Comparison of ENCODE assay signal across 1 cellular context in the genomic region with DNA sequence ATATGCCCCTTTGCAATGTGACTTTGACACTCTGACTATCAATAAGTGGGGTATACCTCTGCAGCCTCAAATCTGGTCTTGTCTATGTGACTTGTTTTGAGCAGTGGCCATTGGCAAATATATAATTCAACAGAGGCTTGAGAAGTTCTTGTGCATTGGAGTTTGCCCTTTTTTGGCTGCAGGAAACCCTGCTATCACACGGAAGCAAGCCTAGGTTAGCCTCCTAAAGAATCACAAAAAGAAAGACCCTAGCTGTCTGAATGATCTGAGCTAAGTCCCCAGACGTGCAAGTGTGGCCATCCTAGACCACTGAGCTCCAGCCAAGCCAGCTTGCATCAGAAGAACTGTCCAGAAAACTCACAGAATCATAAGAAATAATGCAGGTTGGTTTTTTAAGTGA.
TF ChIP-seq lines count a peak whose summit lies in the region.

No MANE protein-coding gene starts in this region.

TF ChIP-seq in GM23338, 12 proteins besides CTCF, POLR2A, EP300 and RAD21:
- TF ChIP-seq NANOG (IDR thresholded peaks at IDR 0.05; ENCODE audit: borderline replicate concordance): no peak
- TF ChIP-seq CREB1 (CRISPR knock-in tag; IDR thresholded peaks at IDR 0.05; ENCODE audit: low read depth): no peak
- TF ChIP-seq ZNF331 (CRISPR knock-in tag; IDR thresholded peaks at IDR 0.05; ENCODE audit: low read depth): no peak
- TF ChIP-seq ZNF114 (CRISPR knock-in tag; IDR thresholded peaks at IDR 0.05): no peak
- no peak for TF ChIP-seq EZH2phosphoT487 (IDR thresholded peaks at IDR 0.05; ENCODE audit: unreplicated experiment)
- TF ChIP-seq JUNB (IDR thresholded peaks at IDR 0.05; ENCODE audit: unreplicated experiment): no peak
- TF ChIP-seq, protein P1, sequence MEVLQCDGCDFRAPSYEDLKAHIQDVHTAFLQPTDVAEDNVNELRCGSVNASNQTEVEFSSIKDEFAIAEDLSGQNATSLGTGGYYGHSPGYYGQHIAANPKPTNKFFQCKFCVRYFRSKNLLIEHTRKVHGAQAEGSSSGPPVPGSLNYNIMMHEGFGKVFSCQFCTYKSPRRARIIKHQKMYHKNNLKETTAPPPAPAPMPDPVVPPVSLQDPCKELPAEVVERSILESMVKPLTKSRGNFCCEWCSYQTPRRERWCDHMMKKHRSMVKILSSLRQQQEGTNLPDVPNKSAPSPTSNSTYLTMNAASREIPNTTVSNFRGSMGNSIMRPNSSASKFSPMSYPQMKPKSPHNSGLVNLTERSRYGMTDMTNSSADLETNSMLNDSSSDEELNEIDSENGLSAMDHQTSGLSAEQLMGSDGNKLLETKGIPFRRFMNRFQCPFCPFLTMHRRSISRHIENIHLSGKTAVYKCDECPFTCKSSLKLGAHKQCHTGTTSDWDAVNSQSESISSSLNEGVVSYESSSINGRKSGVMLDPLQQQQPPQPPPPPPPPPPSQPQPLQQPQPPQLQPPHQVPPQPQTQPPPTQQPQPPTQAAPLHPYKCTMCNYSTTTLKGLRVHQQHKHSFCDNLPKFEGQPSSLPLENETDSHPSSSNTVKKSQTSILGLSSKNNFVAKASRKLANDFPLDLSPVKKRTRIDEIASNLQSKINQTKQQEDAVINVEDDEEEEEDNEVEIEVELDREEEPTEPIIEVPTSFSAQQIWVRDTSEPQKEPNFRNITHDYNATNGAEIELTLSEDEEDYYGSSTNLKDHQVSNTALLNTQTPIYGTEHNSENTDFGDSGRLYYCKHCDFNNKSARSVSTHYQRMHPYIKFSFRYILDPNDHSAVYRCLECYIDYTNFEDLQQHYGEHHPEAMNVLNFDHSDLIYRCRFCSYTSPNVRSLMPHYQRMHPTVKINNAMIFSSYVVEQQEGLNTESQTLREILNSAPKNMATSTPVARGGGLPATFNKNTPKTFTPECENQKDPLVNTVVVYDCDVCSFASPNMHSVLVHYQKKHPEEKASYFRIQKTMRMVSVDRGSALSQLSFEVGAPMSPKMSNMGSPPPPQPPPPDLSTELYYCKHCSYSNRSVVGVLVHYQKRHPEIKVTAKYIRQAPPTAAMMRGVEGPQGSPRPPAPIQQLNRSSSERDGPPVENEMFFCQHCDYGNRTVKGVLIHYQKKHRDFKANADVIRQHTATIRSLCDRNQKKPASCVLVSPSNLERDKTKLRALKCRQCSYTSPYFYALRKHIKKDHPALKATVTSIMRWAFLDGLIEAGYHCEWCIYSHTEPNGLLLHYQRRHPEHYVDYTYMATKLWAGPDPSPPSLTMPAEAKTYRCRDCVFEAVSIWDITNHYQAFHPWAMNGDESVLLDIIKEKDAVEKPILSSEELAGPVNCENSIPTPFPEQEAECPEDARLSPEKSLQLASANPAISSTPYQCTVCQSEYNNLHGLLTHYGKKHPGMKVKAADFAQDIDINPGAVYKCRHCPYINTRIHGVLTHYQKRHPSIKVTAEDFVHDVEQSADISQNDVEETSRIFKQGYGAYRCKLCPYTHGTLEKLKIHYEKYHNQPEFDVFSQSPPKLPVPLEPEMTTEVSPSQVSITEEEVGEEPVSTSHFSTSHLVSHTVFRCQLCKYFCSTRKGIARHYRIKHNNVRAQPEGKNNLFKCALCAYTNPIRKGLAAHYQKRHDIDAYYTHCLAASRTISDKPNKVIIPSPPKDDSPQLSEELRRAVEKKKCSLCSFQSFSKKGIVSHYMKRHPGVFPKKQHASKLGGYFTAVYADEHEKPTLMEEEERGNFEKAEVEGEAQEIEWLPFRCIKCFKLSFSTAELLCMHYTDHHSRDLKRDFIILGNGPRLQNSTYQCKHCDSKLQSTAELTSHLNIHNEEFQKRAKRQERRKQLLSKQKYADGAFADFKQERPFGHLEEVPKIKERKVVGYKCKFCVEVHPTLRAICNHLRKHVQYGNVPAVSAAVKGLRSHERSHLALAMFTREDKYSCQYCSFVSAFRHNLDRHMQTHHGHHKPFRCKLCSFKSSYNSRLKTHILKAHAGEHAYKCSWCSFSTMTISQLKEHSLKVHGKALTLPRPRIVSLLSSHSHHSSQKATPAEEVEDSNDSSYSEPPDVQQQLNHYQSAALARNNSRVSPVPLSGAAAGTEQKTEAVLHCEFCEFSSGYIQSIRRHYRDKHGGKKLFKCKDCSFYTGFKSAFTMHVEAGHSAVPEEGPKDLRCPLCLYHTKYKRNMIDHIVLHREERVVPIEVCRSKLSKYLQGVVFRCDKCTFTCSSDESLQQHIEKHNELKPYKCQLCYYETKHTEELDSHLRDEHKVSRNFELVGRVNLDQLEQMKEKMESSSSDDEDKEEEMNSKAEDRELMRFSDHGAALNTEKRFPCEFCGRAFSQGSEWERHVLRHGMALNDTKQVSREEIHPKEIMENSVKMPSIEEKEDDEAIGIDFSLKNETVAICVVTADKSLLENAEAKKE (CRISPR knock-in tag; IDR thresholded peaks at IDR 0.05): no peak
- TF ChIP-seq STAT1 (IDR thresholded peaks at IDR 0.05; ENCODE audit: unreplicated experiment): no peak
- no peak for TF ChIP-seq EZH2 (IDR thresholded peaks at IDR 0.05; ENCODE audit: low read depth, unreplicated experiment)
- TF ChIP-seq, protein P2, sequence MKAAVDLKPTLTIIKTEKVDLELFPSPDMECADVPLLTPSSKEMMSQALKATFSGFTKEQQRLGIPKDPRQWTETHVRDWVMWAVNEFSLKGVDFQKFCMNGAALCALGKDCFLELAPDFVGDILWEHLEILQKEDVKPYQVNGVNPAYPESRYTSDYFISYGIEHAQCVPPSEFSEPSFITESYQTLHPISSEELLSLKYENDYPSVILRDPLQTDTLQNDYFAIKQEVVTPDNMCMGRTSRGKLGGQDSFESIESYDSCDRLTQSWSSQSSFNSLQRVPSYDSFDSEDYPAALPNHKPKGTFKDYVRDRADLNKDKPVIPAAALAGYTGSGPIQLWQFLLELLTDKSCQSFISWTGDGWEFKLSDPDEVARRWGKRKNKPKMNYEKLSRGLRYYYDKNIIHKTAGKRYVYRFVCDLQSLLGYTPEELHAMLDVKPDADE (IDR thresholded peaks at IDR 0.05): no peak
- TF ChIP-seq POLR2AphosphoS5 (IDR thresholded peaks at IDR 0.05; ENCODE audit: low read depth): no peak
- TF ChIP-seq, protein P3, sequence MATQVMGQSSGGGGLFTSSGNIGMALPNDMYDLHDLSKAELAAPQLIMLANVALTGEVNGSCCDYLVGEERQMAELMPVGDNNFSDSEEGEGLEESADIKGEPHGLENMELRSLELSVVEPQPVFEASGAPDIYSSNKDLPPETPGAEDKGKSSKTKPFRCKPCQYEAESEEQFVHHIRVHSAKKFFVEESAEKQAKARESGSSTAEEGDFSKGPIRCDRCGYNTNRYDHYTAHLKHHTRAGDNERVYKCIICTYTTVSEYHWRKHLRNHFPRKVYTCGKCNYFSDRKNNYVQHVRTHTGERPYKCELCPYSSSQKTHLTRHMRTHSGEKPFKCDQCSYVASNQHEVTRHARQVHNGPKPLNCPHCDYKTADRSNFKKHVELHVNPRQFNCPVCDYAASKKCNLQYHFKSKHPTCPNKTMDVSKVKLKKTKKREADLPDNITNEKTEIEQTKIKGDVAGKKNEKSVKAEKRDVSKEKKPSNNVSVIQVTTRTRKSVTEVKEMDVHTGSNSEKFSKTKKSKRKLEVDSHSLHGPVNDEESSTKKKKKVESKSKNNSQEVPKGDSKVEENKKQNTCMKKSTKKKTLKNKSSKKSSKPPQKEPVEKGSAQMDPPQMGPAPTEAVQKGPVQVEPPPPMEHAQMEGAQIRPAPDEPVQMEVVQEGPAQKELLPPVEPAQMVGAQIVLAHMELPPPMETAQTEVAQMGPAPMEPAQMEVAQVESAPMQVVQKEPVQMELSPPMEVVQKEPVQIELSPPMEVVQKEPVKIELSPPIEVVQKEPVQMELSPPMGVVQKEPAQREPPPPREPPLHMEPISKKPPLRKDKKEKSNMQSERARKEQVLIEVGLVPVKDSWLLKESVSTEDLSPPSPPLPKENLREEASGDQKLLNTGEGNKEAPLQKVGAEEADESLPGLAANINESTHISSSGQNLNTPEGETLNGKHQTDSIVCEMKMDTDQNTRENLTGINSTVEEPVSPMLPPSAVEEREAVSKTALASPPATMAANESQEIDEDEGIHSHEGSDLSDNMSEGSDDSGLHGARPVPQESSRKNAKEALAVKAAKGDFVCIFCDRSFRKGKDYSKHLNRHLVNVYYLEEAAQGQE (IDR thresholded peaks at IDR 0.05; ENCODE audit: unreplicated experiment): no peak
